ENCODE assay signal across 16 cellular contexts in the genomic region with DNA sequence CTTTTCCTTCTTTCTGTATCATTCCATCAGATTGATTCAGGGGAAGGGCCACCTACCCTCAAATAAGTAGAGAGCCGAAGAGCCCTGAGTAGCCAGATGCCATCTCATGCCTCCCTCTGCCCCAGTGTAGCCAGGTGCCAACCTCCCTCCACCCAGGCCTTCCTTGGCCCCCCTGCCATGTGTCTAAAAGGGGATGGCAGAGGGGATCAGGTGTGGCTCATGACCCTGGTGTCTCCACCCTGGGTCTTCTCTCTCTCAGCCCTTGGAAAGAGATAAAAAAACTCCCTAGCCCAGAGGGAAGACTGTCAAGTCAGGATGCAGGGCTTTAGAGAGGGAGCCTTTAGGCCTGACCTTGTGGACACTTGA. TPM values are rescaled to one million over a fixed set of nuclear protein-coding genes. Genes with fewer than 3 reads are reported as not detected.
"Had no signal": no experiment of that assay in that cellular context is flagged by ENCODE, and none has a peak within 500 bp of the region (broad histone marks: within the 10 kb centered on the region; RNA-seq: fewer than 3 reads in every experiment).

No MANE protein-coding gene starts in this region.

- H3K36me3 ChIP-seq: neutrophil, spleen, thoracic aorta had no signal

- DNase-seq: activated gamma-delta T cell; dermis blood vessel endothelial cell; effector memory CD8-positive, alpha-beta T cell; left cardiac atrium; mesenchymal stem cell; spleen; stimulated activated CD4-positive, alpha-beta T cell treated with anti-CD3 and anti-CD28 coated beads, Interleukin-4, amount 100 ng/mL, for 4 hours; T-helper 1 cell; T1000 had no signal

- ATAC-seq: activated CD4-positive, CD25-positive, alpha-beta regulatory T cell treated with anti-CD3 and anti-CD28 coated beads, Interleukin-2, amount 50 U/mL, for 24 hours; effector memory CD8-positive, alpha-beta T cell; left cardiac atrium; naive thymus-derived CD4-positive, alpha-beta T cell; stimulated activated memory B cell treated with anti-CD40 and anti-IgM and Interleukin-4, amounts not matched to agents 10 μg/mL and 1 μg/mL and 100 μg/mL, for 72 hours had no signal

- H3K9me3 ChIP-seq: neutrophil, spleen, thoracic aorta had no signal

- H3K36me3 Mint-ChIP-seq: activated naive CD8-positive, alpha-beta T cell; stimulated activated memory B cell treated with anti-CD40 and anti-IgM and Interleukin-4, amounts not matched to agents 10 μg/mL and 1 μg/mL and 100 μg/mL, for 72 hours had no signal

- H3K9me3 Mint-ChIP-seq: naive thymus-derived CD4-positive, alpha-beta T cell; stimulated activated memory B cell treated with anti-CD40 and anti-IgM and Interleukin-4, amounts not matched to agents 10 μg/mL and 1 μg/mL and 100 μg/mL, for 72 hours had no signal

- H3K4me3 Mint-ChIP-seq: activated naive CD8-positive, alpha-beta T cell; effector memory CD8-positive, alpha-beta T cell; naive thymus-derived CD4-positive, alpha-beta T cell; stimulated activated memory B cell treated with anti-CD40 and anti-IgM and Interleukin-4, amounts not matched to agents 10 μg/mL and 1 μg/mL and 100 μg/mL, for 72 hours had no signal

- H3K4me3 ChIP-seq: spleen, thoracic aorta had no signal

- H3K27me3 Mint-ChIP-seq: activated naive CD8-positive, alpha-beta T cell; effector memory CD8-positive, alpha-beta T cell; stimulated activated memory B cell treated with anti-CD40 and anti-IgM and Interleukin-4, amounts not matched to agents 10 μg/mL and 1 μg/mL and 100 μg/mL, for 72 hours had no signal

- H3K27ac Mint-ChIP-seq: activated naive CD8-positive, alpha-beta T cell; stimulated activated memory B cell treated with anti-CD40 and anti-IgM and Interleukin-4, amounts not matched to agents 10 μg/mL and 1 μg/mL and 100 μg/mL, for 72 hours had no signal

- H3K27ac ChIP-seq: neutrophil, spleen, thoracic aorta had no signal

RNA-seq across cellular contexts. Expression of gene GRM2, which starts 5.1 kb away (rescaled TPM):
- total RNA-seq: fibroblast of villous mesenchyme had no signal
